19 cellular contexts compared by ENCODE assay signal in genomic region chr6:148624025-148624424, GRCh38.
A peak's percentile ranks its signal among the peaks of the same experiment; 100 is the strongest.
DNase-seq lines count a peak whose midpoint lies in the region; ATAC-seq and TF ChIP-seq lines count a peak whose summit lies in the region.
"Had no signal": no experiment of that assay in that cellular context is flagged by ENCODE, and none has a peak within 500 bp of the region (broad histone marks: within the 10 kb centered on the region; RNA-seq: fewer than 3 reads in every experiment).

No MANE protein-coding gene starts in this region.

- H3K79me2 ChIP-seq in GM23248 (ENCODE audit: insufficient read depth), result no peaks in the 10 kb centered on the region

- H3K4me1 Mint-ChIP-seq in glutamatergic neuron (ENCODE audit: low read depth, unreplicated experiment), result peaks cover 10% of the 10 kb centered on the region
- H3K4me1 Mint-ChIP-seq: stimulated activated memory B cell treated with anti-CD40 and anti-IgM and Interleukin-4, amounts not matched to agents 10 μg/mL and 1 μg/mL and 100 μg/mL, for 72 hours had no signal

- peak; percentile 46 for DNase-seq in GM23248
- peak; percentile 11 for DNase-seq in RPMI7951 (ENCODE audit: low read depth)
- DNase-seq in fibroblast of villous mesenchyme (ENCODE audit: low read depth), result peak; percentile 25
- DNase-seq in gastrocnemius medialis, result peak in 1 of 2 donors; percentile 18
- DNase-seq in activated CD4-positive, CD25-positive, alpha-beta regulatory T cell (lab: John Stamatoyannopoulos, UW), result no peak
- no peak for DNase-seq in glutamatergic neuron
- DNase-seq in activated T-cell treated with anti-CD3 and anti-CD28 coated beads, Interleukin-2, amount 50 U/mL, for 1 hour, result no peak
- DNase-seq: activated CD8-positive, alpha-beta T cell treated with anti-CD3 and anti-CD28 coated beads, Interleukin-2, amount 10 ng/mL, durations not matched to agents 7 days and 5 days; Caco-2; NCI-H1417 treated with DMSO at 0.1 percent for 48 hours; NCI-H2171; NCI-H69; OCI-M1; right lobe of liver had no signal

- peaks cover 4% of the 10 kb centered on the region for H3K9me3 Mint-ChIP-seq in glutamatergic neuron (ENCODE audit: unreplicated experiment)
- H3K9me3 Mint-ChIP-seq: stimulated activated memory B cell treated with anti-CD40 and anti-IgM and Interleukin-4, amounts not matched to agents 10 μg/mL and 1 μg/mL and 100 μg/mL, for 72 hours; T-helper 1 cell treated with Interleukin-12 subunit alpha and Interleukin-12 subunit beta and Interleukin-4 antibody, amounts not matched to agents 30 μg/mL and 1 μg/mL, for 36 hours had no signal

- intact Hi-C loops in gastrocnemius medialis (cut with DNase I; ENCODE audit: low total_unique reads), result no loop called here

- H3K27ac ChIP-seq in GM23248 (no peak overlapping the region), gastrocnemius medialis (no peak overlapping the region)
- H3K27ac ChIP-seq: body of pancreas, right lobe of liver, tibial artery had no signal

- H3K4me3 Mint-ChIP-seq in glutamatergic neuron (ENCODE audit: unreplicated experiment), result no peak overlapping the region
- H3K4me3 Mint-ChIP-seq: activated CD8-positive, alpha-beta T cell treated with anti-CD3 and anti-CD28 coated beads, Interleukin-2, amount 10 ng/mL, durations not matched to agents 7 days and 5 days; activated naive CD8-positive, alpha-beta T cell; stimulated activated memory B cell treated with anti-CD40 and anti-IgM and Interleukin-4, amounts not matched to agents 10 μg/mL and 1 μg/mL and 100 μg/mL, for 72 hours; T-helper 1 cell treated with Interleukin-12 subunit alpha and Interleukin-12 subunit beta and Interleukin-4 antibody, amounts not matched to agents 30 μg/mL and 1 μg/mL, for 36 hours had no signal

- H3K4me3 ChIP-seq in GM23248, result no peak overlapping the region
- no peak overlapping the region for H3K4me3 ChIP-seq in fibroblast of villous mesenchyme (ENCODE audit: low read depth, low read length)
- no peak overlapping the region for H3K4me3 ChIP-seq in gastrocnemius medialis
- H3K4me3 ChIP-seq: body of pancreas, right lobe of liver, tibial artery had no signal

- in situ Hi-C loops in GM23248 (cut with MboI), result no loop called here
- in situ Hi-C loops in gastrocnemius medialis (cut with MboI; ENCODE audit: low sequenced_read_pairs in 4 of 4), result no loop called here

- H3K9ac ChIP-seq in GM23248, result no peak overlapping the region

- H3F3A ChIP-seq in GM23248 (ENCODE audit: insufficient read depth), result peaks cover 7% of the 10 kb centered on the region; the same call in 1 of the 2 replicates

- H3K9me3 ChIP-seq in GM23248 (ENCODE audit: low read depth) (no peaks in the 10 kb centered on the region), gastrocnemius medialis (no peaks in the 10 kb centered on the region)
- H3K9me3 ChIP-seq: body of pancreas, Caco-2, right lobe of liver, tibial artery had no signal

- no peak overlapping the region for H3K4me2 ChIP-seq in GM23248 (ENCODE audit: unreplicated experiment)

- ATAC-seq in gastrocnemius medialis, result peak; percentile 23 to 58
- ATAC-seq: activated CD8-positive, alpha-beta T cell treated with anti-CD3 and anti-CD28 coated beads, Interleukin-2, amount 10 ng/mL, durations not matched to agents 7 days and 5 days; body of pancreas; stimulated activated memory B cell treated with anti-CD40 and anti-IgM and Interleukin-4, amounts not matched to agents 10 μg/mL and 1 μg/mL and 100 μg/mL, for 72 hours had no signal

- H4K20me1 ChIP-seq in GM23248 (ENCODE audit: insufficient read depth), result no peaks in the 10 kb centered on the region

- H3K27me3 ChIP-seq in GM23248 (replicated peaks; ENCODE audit: insufficient read depth) (no peaks in the 10 kb centered on the region), gastrocnemius medialis (no peaks in the 10 kb centered on the region)
- H3K27me3 ChIP-seq: body of pancreas, right lobe of liver, tibial artery had no signal

- TF ChIP-seq POLR2A in gastrocnemius medialis (IDR thresholded peaks at IDR 0.05), result no peak

- H3K4me1 ChIP-seq in GM23248 (ENCODE audit: insufficient read depth) (peaks cover 17% of the 10 kb centered on the region), gastrocnemius medialis (peaks cover 0 to 3% of the 10 kb centered on the region in 2 donors)
- H3K4me1 ChIP-seq: body of pancreas, Caco-2, right lobe of liver, tibial artery had no signal

- H3K36me3 Mint-ChIP-seq in glutamatergic neuron (ENCODE audit: unreplicated experiment), result no peaks in the 10 kb centered on the region
- H3K36me3 Mint-ChIP-seq: activated naive CD8-positive, alpha-beta T cell; stimulated activated memory B cell treated with anti-CD40 and anti-IgM and Interleukin-4, amounts not matched to agents 10 μg/mL and 1 μg/mL and 100 μg/mL, for 72 hours had no signal

- peaks cover 2% of the 10 kb centered on the region for H3K27me3 Mint-ChIP-seq in glutamatergic neuron (ENCODE audit: unreplicated experiment)
- H3K27me3 Mint-ChIP-seq: stimulated activated memory B cell treated with anti-CD40 and anti-IgM and Interleukin-4, amounts not matched to agents 10 μg/mL and 1 μg/mL and 100 μg/mL, for 72 hours had no signal

- no peak overlapping the region for H3K27ac Mint-ChIP-seq in glutamatergic neuron (ENCODE audit: unreplicated experiment)
- H3K27ac Mint-ChIP-seq: activated CD8-positive, alpha-beta T cell treated with anti-CD3 and anti-CD28 coated beads, Interleukin-2, amount 10 ng/mL, durations not matched to agents 7 days and 5 days; activated naive CD8-positive, alpha-beta T cell; stimulated activated memory B cell treated with anti-CD40 and anti-IgM and Interleukin-4, amounts not matched to agents 10 μg/mL and 1 μg/mL and 100 μg/mL, for 72 hours; T-helper 1 cell treated with Interleukin-12 subunit alpha and Interleukin-12 subunit beta and Interleukin-4 antibody, amounts not matched to agents 30 μg/mL and 1 μg/mL, for 36 hours had no signal

- H2AFZ ChIP-seq in GM23248, result no peak overlapping the region

- no peak for TF ChIP-seq CTCF in fibroblast of villous mesenchyme (IDR thresholded peaks at IDR 0.05; ENCODE audit: insufficient read depth, low read depth, low read length)
- no peak for TF ChIP-seq CTCF in gastrocnemius medialis (IDR thresholded peaks at IDR 0.05 in 4 of 5, conservative IDR thresholded peaks at IDR 0.05 in 1 of 5)
- no peak for TF ChIP-seq CTCF in glutamatergic neuron (IDR thresholded peaks at IDR 0.05; ENCODE audit: partially characterized antibody, unreplicated experiment)

- no peaks in the 10 kb centered on the region for H3K9me2 ChIP-seq in GM23248 (ENCODE audit: insufficient read depth)

- 39 to 47% methylated on average over 1 of the region's 1 CpG for WGBS in GM23248 (ENCODE audit: low coverage in 1 of 2, low lambda C conversion rate in 2 of 2, missing lambda C conversion rate in 2 of 2), 2 experiments

- no peaks in the 10 kb centered on the region for H3K36me3 ChIP-seq in GM23248 (ENCODE audit: low read depth)
- H3K36me3 ChIP-seq in gastrocnemius medialis, result no peaks in the 10 kb centered on the region
- H3K36me3 ChIP-seq: right lobe of liver, tibial artery had no signal

Comparison
In these comparisons a context has a peak if more than half of its experiments do, and no peak if none do; other contexts are left out.
1. DNase-seq: peak in GM23248 (single experiment), RPMI7951 (single experiment) and fibroblast of villous mesenchyme (single experiment); none in activated CD4-positive, CD25-positive, alpha-beta regulatory T cell (0 of 4), glutamatergic neuron (single experiment) and activated T-cell treated with anti-CD3 and anti-CD28 coated beads, Interleukin-2, amount 50 U/mL, for 1 hour (single experiment).